In the genomic region with DNA sequence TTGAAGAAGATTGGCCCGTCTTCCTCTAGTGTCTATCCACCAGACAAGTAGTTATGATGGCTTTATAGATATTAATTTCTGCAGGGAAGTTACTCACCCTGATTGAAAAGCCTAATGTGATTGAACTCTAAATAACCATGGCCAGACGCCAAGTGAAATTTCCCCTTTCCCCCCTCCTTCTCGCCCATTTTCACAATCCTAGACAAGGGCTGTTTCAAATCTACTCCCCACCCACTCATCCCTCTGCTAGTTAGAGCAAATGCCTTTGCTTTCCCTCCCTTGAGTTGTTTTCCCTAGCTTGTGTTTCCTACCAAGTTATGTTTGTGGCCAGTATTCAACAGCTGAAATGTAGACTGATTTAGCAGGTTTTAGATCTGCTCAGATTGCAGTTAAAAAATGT, we compare ENCODE assay signal across 22 cellular contexts.
DNase-seq lines count a peak whose midpoint lies in the region; ATAC-seq, FAIRE-seq and TF ChIP-seq lines count a peak whose summit lies in the region.
"Had no signal": no experiment of that assay in that cellular context is flagged by ENCODE, and none has a peak within 500 bp of the region (broad histone marks: within the 10 kb centered on the region; RNA-seq: fewer than 3 reads in every experiment).

No MANE protein-coding gene starts in this region.

- H3K36me3 ChIP-seq in BE2C (no peaks in the 10 kb centered on the region), neuronal stem cell (replicated peaks in 1 of 2; ENCODE audit: control insufficient read depth in 2 of 2, insufficient read depth in 2 of 2, low read length in 2 of 2) (no peaks in the 10 kb centered on the region)
- H3K36me3 ChIP-seq: lower lobe of right lung, uterus had no signal

- no peak overlapping the region for H3K14ac ChIP-seq in neuronal stem cell (ENCODE audit: low read length)

- TF ChIP-seq CTCF in BE2C (IDR thresholded peaks at IDR 0.05; ENCODE audit: low read depth, low read length), result no peak

- DNase-seq in BE2C (peak; percentile 51), neuronal stem cell (ENCODE audit: low spot score) (no peak), RPMI8226 (no peak), NCI-H146 treated with DMSO at 0.1 percent for 48 hours (lab: John Stamatoyannopoulos, UW; ENCODE audit: unreplicated experiment) (no peak)
- DNase-seq: activated B cell treated with CpG ODN at 0.5 μM for 24 hours; activated CD4-positive, alpha-beta T cell treated with anti-CD3 and anti-CD28 coated beads, Interleukin-2, amount 50 U/mL, for 4 hours; activated CD8-positive, alpha-beta memory T cell treated with anti-CD3 and anti-CD28 coated beads, Interleukin-2, amount 50 U/mL, for 4 hours; central memory CD4-positive, alpha-beta T cell; EL; kidney; lower lobe of right lung; NCI-H524 treated with DMSO at 0.1 percent for 48 hours; stimulated activated CD4-positive, alpha-beta T cell treated with anti-CD3 and anti-CD28 coated beads, Interleukin-12 subunit alpha, Interleukin-12 subunit beta, amount 100 ng/mL, for 4 hours; stimulated activated CD4-positive, alpha-beta T cell treated with anti-CD3 and anti-CD28 coated beads, Interleukin-4, amount 100 ng/mL, for 4 hours; stimulated activated naive CD4-positive, alpha-beta T cell; SW 1271; uterus had no signal

- WGBS in neuronal stem cell (ENCODE audit: extremely low coverage in 2 of 2, insufficient read length in 2 of 2, insufficient replicate concordance in 1 of 2), 2 donors, result no CpG with 5 or more reads among the region's 3 CpGs

- H3K4ac ChIP-seq in neuronal stem cell (ENCODE audit: low read length), result no peak overlapping the region

- H3K9me3 ChIP-seq in BE2C (no peaks in the 10 kb centered on the region), neuronal stem cell (replicated peaks in 1 of 2; ENCODE audit: control insufficient read depth in 2 of 2, insufficient read depth in 1 of 2, low read depth in 1 of 2, low read length in 2 of 2) (peaks cover 0 to 3% of the 10 kb centered on the region in 2 donors)
- H3K9me3 ChIP-seq: lower lobe of right lung, uterus had no signal

- no peak overlapping the region for H2BK5ac ChIP-seq in neuronal stem cell (ENCODE audit: low read length)

- H3K79me1 ChIP-seq in neuronal stem cell (ENCODE audit: low read depth, low read length), result no peaks in the 10 kb centered on the region

- no peak overlapping the region for H3K18ac ChIP-seq in neuronal stem cell (ENCODE audit: low read length)

- no peak overlapping the region for H2AK5ac ChIP-seq in neuronal stem cell (ENCODE audit: low read depth, low read length)

- H3K23ac ChIP-seq in neuronal stem cell (ENCODE audit: low read depth, low read length, poor library complexity), result no peak overlapping the region

- no peak overlapping the region for H2BK120ac ChIP-seq in neuronal stem cell (ENCODE audit: low read depth, low read length)

- H3K27me3 ChIP-seq in BE2C (no peaks in the 10 kb centered on the region), neuronal stem cell (ENCODE audit: control insufficient read depth in 3 of 3, insufficient read depth in 3 of 3, low read depth in 1 of 3, low read length in 3 of 3) (no peaks in the 10 kb centered on the region)
- H3K27me3 ChIP-seq: uterus had no signal

- peak; percentile 47 for ATAC-seq in HG02885 (IDR thresholded peaks at IDR 0.05; ENCODE audit: poor library complexity, unreplicated experiment)
- ATAC-seq in HG03025 (IDR thresholded peaks at IDR 0.05; ENCODE audit: low FRiP score, unreplicated experiment), result no peak
- ATAC-seq: activated T-helper 17 cell treated with anti-CD3 and anti-CD28 coated beads, Interleukin-2, amount 50 U/mL, for 72 hours had no signal

- no peak overlapping the region for H4K91ac ChIP-seq in neuronal stem cell (ENCODE audit: low read depth, low read length, poor library complexity)

- no peak overlapping the region for H2BK15ac ChIP-seq in neuronal stem cell (ENCODE audit: low read length)

- no peak overlapping the region for H4K8ac ChIP-seq in neuronal stem cell (ENCODE audit: low read depth, low read length)

- H3K9ac ChIP-seq in neuronal stem cell (ENCODE audit: low read depth, low read length, poor library complexity), result no peak overlapping the region

- H3K4me1 ChIP-seq in BE2C (no peaks in the 10 kb centered on the region), neuronal stem cell (ENCODE audit: control insufficient read depth in 2 of 2, insufficient read depth in 1 of 2, low read depth in 1 of 2, low read length in 2 of 2) (peaks cover 0 to 7% of the 10 kb centered on the region in 2 donors)
- H3K4me1 ChIP-seq: lower lobe of right lung, uterus had no signal

- no peak overlapping the region for H3K4me3 ChIP-seq in BE2C (ENCODE audit: low read depth, low read length)
- H3K4me3 ChIP-seq in neuronal stem cell (ENCODE audit: low read length in 2 of 2), result no peak overlapping the region
- H3K4me3 ChIP-seq: lower lobe of right lung, uterus had no signal

- no peak overlapping the region for H3K27ac ChIP-seq in neuronal stem cell (replicated peaks; ENCODE audit: low read length)
- H3K27ac ChIP-seq: C4-2B, lower lobe of right lung, uterus had no signal

- no peak overlapping the region for H3K4me2 ChIP-seq in neuronal stem cell (ENCODE audit: insufficient read depth, low read length, poor library complexity, severe bottlenecking)

- H2AFZ ChIP-seq in neuronal stem cell (ENCODE audit: low read length), result peak overlapping the region; percentile 57

- H2BK12ac ChIP-seq in neuronal stem cell (ENCODE audit: low read length), result no peak overlapping the region

- FAIRE-seq in endometrium (lab: Jason Lieb, UNC), result peak; percentile 55
- FAIRE-seq: kidney had no signal
